Comparison of ENCODE assay signal across 1 cellular context in the genomic region with DNA sequence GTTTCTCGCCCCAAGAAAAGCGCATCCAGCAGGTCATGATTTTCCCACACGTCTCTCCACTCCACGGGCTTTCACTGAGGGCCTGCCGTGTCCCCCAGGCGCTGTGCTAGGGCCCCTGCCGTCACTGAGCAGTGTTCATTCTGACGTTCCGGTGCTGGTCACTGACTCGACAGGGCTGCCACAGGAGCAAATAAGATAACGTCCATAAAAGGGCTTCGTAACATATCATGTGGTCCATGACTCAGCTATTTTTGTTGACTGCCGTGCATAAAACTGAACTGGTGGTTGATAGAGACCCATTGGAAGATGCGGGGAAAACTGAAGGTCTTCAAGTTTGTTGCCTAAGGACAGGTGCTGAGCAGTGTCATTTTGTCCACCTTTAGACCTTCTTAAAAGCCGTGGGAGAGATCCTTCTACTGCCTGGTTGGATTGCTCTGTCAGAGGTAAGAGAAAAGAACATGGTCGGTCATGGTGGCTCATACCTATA.
TF ChIP-seq lines count a peak whose summit lies in the region.

No MANE protein-coding gene starts in this region.

TF ChIP-seq in K562, 482 proteins besides CTCF, POLR2A, EP300 and RAD21 (continued from another document and continues in another):
- TF ChIP-seq, protein P1, sequence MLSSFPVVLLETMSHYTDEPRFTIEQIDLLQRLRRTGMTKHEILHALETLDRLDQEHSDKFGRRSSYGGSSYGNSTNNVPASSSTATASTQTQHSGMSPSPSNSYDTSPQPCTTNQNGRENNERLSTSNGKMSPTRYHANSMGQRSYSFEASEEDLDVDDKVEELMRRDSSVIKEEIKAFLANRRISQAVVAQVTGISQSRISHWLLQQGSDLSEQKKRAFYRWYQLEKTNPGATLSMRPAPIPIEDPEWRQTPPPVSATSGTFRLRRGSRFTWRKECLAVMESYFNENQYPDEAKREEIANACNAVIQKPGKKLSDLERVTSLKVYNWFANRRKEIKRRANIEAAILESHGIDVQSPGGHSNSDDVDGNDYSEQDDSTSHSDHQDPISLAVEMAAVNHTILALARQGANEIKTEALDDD (IDR thresholded peaks at IDR 0.05): no peak
- peak; percentile 50; the same call in 1 of the 2 replicates for TF ChIP-seq POLR2G (IDR thresholded peaks at IDR 0.05; ENCODE audit: low read depth, low read length)
- TF ChIP-seq PTBP1 (IDR thresholded peaks at IDR 0.05; ENCODE audit: low read depth, low read length): no peak
- TF ChIP-seq TOE1 (IDR thresholded peaks at IDR 0.05; ENCODE audit: borderline replicate concordance): peak; percentile 72; the same call in 1 of the 2 replicates
- TF ChIP-seq TOE1 (CRISPR knock-in tag; IDR thresholded peaks at IDR 0.05; ENCODE audit: borderline replicate concordance, low read depth): no peak
- TF ChIP-seq, protein P2, sequence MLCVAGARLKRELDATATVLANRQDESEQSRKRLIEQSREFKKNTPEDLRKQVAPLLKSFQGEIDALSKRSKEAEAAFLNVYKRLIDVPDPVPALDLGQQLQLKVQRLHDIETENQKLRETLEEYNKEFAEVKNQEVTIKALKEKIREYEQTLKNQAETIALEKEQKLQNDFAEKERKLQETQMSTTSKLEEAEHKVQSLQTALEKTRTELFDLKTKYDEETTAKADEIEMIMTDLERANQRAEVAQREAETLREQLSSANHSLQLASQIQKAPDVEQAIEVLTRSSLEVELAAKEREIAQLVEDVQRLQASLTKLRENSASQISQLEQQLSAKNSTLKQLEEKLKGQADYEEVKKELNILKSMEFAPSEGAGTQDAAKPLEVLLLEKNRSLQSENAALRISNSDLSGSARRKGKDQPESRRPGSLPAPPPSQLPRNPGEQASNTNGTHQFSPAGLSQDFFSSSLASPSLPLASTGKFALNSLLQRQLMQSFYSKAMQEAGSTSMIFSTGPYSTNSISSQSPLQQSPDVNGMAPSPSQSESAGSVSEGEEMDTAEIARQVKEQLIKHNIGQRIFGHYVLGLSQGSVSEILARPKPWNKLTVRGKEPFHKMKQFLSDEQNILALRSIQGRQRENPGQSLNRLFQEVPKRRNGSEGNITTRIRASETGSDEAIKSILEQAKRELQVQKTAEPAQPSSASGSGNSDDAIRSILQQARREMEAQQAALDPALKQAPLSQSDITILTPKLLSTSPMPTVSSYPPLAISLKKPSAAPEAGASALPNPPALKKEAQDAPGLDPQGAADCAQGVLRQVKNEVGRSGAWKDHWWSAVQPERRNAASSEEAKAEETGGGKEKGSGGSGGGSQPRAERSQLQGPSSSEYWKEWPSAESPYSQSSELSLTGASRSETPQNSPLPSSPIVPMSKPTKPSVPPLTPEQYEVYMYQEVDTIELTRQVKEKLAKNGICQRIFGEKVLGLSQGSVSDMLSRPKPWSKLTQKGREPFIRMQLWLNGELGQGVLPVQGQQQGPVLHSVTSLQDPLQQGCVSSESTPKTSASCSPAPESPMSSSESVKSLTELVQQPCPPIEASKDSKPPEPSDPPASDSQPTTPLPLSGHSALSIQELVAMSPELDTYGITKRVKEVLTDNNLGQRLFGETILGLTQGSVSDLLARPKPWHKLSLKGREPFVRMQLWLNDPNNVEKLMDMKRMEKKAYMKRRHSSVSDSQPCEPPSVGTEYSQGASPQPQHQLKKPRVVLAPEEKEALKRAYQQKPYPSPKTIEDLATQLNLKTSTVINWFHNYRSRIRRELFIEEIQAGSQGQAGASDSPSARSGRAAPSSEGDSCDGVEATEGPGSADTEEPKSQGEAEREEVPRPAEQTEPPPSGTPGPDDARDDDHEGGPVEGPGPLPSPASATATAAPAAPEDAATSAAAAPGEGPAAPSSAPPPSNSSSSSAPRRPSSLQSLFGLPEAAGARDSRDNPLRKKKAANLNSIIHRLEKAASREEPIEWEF (CRISPR knock-in tag; IDR thresholded peaks at IDR 0.05): peak; percentile 84; the same call in 1 of the 2 replicates
- peak; percentile 47 for TF ChIP-seq HDAC3 (IDR thresholded peaks at IDR 0.05; ENCODE audit: borderline replicate concordance, partially characterized antibody)
- TF ChIP-seq MYNN (IDR thresholded peaks at IDR 0.05): peak; percentile 45; the same call in 1 of the 2 replicates
- TF ChIP-seq MYNN (CRISPR knock-in tag; IDR thresholded peaks at IDR 0.05): no peak
- TF ChIP-seq MYC (IDR thresholded peaks at IDR 0.05; ENCODE audit: low read depth, low read length): peak; percentile 70; the same call in 1 of the 2 replicates
- TF ChIP-seq MYC (CRISPR knock-in tag; IDR thresholded peaks at IDR 0.05; ENCODE audit: borderline replicate concordance, low read depth): peak; percentile 69; the same call in 1 of the 2 replicates
- 0 out of 2 replicates have a peak, but pooled peaks have one; percentile 27 for TF ChIP-seq ZNF12 (CRISPR knock-in tag; IDR thresholded peaks at IDR 0.05)
- TF ChIP-seq GTF2E2 (tag; IDR thresholded peaks at IDR 0.05): no peak
- TF ChIP-seq ZNF699 (CRISPR knock-in tag; IDR thresholded peaks at IDR 0.05; ENCODE audit: insufficient replicate concordance): no peak
- TF ChIP-seq PURB (CRISPR knock-in tag; IDR thresholded peaks at IDR 0.05; ENCODE audit: low read depth): no peak
- TF ChIP-seq KDM2B (CRISPR knock-in tag; IDR thresholded peaks at IDR 0.05): no peak
- TF ChIP-seq NR4A1 (CRISPR knock-in tag; IDR thresholded peaks at IDR 0.05): no peak
- peak; percentile 82; the same call in 1 of the 2 replicates for TF ChIP-seq NR4A1 (tag; IDR thresholded peaks at IDR 0.05)
- TF ChIP-seq EHMT2 (IDR thresholded peaks at IDR 0.05): peak; percentile 88
- peak; percentile 40 to 82; a peak in 1 of 4 replicates for TF ChIP-seq ARNT (IDR thresholded peaks at IDR 0.05)
- TF ChIP-seq SOX6 (IDR thresholded peaks at IDR 0.05): peak; percentile 60; the same call in 1 of the 2 replicates
- TF ChIP-seq, protein P3, sequence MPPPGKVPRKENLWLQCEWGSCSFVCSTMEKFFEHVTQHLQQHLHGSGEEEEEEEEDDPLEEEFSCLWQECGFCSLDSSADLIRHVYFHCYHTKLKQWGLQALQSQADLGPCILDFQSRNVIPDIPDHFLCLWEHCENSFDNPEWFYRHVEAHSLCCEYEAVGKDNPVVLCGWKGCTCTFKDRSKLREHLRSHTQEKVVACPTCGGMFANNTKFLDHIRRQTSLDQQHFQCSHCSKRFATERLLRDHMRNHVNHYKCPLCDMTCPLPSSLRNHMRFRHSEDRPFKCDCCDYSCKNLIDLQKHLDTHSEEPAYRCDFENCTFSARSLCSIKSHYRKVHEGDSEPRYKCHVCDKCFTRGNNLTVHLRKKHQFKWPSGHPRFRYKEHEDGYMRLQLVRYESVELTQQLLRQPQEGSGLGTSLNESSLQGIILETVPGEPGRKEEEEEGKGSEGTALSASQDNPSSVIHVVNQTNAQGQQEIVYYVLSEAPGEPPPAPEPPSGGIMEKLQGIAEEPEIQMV (tag; conservative IDR thresholded peaks at IDR 0.05; ENCODE audit: low read depth): peak; percentile 25; the same call in 1 of the 2 replicates
- TF ChIP-seq, protein P4, sequence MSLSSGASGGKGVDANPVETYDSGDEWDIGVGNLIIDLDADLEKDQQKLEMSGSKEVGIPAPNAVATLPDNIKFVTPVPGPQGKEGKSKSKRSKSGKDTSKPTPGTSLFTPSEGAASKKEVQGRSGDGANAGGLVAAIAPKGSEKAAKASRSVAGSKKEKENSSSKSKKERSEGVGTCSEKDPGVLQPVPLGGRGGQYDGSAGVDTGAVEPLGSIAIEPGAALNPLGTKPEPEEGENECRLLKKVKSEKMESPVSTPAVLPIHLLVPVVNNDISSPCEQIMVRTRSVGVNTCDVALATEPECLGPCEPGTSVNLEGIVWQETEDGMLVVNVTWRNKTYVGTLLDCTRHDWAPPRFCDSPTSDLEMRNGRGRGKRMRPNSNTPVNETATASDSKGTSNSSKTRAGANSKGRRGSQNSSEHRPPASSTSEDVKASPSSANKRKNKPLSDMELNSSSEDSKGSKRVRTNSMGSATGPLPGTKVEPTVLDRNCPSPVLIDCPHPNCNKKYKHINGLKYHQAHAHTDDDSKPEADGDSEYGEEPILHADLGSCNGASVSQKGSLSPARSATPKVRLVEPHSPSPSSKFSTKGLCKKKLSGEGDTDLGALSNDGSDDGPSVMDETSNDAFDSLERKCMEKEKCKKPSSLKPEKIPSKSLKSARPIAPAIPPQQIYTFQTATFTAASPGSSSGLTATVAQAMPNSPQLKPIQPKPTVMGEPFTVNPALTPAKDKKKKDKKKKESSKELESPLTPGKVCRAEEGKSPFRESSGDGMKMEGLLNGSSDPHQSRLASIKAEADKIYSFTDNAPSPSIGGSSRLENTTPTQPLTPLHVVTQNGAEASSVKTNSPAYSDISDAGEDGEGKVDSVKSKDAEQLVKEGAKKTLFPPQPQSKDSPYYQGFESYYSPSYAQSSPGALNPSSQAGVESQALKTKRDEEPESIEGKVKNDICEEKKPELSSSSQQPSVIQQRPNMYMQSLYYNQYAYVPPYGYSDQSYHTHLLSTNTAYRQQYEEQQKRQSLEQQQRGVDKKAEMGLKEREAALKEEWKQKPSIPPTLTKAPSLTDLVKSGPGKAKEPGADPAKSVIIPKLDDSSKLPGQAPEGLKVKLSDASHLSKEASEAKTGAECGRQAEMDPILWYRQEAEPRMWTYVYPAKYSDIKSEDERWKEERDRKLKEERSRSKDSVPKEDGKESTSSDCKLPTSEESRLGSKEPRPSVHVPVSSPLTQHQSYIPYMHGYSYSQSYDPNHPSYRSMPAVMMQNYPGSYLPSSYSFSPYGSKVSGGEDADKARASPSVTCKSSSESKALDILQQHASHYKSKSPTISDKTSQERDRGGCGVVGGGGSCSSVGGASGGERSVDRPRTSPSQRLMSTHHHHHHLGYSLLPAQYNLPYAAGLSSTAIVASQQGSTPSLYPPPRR (CRISPR knock-in tag; IDR thresholded peaks at IDR 0.05; ENCODE audit: borderline replicate concordance): no peak
- no peak for TF ChIP-seq XRCC5 (IDR thresholded peaks at IDR 0.05; ENCODE audit: low read depth, low read length)
- TF ChIP-seq ZNF764 (CRISPR knock-in tag; IDR thresholded peaks at IDR 0.05; ENCODE audit: low read depth): no peak
- TF ChIP-seq MTA3 (IDR thresholded peaks at IDR 0.05; ENCODE audit: borderline replicate concordance): peak; percentile 91
- TF ChIP-seq, protein P5, sequence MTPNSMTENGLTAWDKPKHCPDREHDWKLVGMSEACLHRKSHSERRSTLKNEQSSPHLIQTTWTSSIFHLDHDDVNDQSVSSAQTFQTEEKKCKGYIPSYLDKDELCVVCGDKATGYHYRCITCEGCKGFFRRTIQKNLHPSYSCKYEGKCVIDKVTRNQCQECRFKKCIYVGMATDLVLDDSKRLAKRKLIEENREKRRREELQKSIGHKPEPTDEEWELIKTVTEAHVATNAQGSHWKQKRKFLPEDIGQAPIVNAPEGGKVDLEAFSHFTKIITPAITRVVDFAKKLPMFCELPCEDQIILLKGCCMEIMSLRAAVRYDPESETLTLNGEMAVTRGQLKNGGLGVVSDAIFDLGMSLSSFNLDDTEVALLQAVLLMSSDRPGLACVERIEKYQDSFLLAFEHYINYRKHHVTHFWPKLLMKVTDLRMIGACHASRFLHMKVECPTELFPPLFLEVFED (CRISPR knock-in tag; conservative IDR thresholded peaks at IDR 0.05): peak; percentile 30; the same call in 1 of the 2 replicates
- no peak for TF ChIP-seq ZNF507 (tag; conservative IDR thresholded peaks at IDR 0.05)
- TF ChIP-seq BHLHE40 (IDR thresholded peaks at IDR 0.05; ENCODE audit: low read length): peak; percentile 28; the same call in 1 of the 2 replicates
- no peak for TF ChIP-seq SP2 (IDR thresholded peaks at IDR 0.05; ENCODE audit: extremely low read depth, low read depth, low read length, poor library complexity, severe bottlenecking)
- 0 out of 2 replicates have a peak, but pooled peaks have one; percentile 24 for TF ChIP-seq POLR2AphosphoS5 (IDR thresholded peaks at IDR 0.05; ENCODE audit: control insufficient read depth, insufficient read depth, low read depth, low read length)
- peak; percentile 56; the same call in 1 of the 2 replicates for TF ChIP-seq CTBP1 (IDR thresholded peaks at IDR 0.05; ENCODE audit: borderline replicate concordance)
- TF ChIP-seq TEAD1 (CRISPR knock-in tag; IDR thresholded peaks at IDR 0.05): peak in 1 of 2 experiments; percentile 72; a peak in 1 of 4 replicates
- peak; percentile 39; the same call in 1 of the 2 replicates for TF ChIP-seq GATAD2A (IDR thresholded peaks at IDR 0.05)
- TF ChIP-seq, protein P6, sequence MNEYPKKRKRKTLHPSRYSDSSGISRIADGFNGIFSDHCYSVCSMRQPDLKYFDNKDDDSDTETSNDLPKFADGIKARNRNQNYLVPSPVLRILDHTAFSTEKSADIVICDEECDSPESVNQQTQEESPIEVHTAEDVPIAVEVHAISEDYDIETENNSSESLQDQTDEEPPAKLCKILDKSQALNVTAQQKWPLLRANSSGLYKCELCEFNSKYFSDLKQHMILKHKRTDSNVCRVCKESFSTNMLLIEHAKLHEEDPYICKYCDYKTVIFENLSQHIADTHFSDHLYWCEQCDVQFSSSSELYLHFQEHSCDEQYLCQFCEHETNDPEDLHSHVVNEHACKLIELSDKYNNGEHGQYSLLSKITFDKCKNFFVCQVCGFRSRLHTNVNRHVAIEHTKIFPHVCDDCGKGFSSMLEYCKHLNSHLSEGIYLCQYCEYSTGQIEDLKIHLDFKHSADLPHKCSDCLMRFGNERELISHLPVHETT (CRISPR knock-in tag; conservative IDR thresholded peaks at IDR 0.05 in 1 of 2, IDR thresholded peaks at IDR 0.05 in 1 of 2): peak in 1 of 2 experiments; percentile 79; a peak in 2 of 4 replicates
- peak; percentile 86 for TF ChIP-seq CXXC5 (CRISPR knock-in tag; IDR thresholded peaks at IDR 0.05)
- TF ChIP-seq ZNF316 (IDR thresholded peaks at IDR 0.05): peak; percentile 100
- 0 out of 2 replicates have a peak, but pooled peaks have one; percentile 21 for TF ChIP-seq FOXM1 (IDR thresholded peaks at IDR 0.05; ENCODE audit: low read depth)
- TF ChIP-seq FOXM1 (CRISPR knock-in tag; IDR thresholded peaks at IDR 0.05; ENCODE audit: low read depth): no peak
- no peak for TF ChIP-seq ZBTB8A (IDR thresholded peaks at IDR 0.05; ENCODE audit: partially characterized antibody)
- TF ChIP-seq POU5F1 (IDR thresholded peaks at IDR 0.05; ENCODE audit: borderline replicate concordance, low read depth, low read length, partially characterized antibody): no peak
- TF ChIP-seq ZNF175 (CRISPR knock-in tag; IDR thresholded peaks at IDR 0.05; ENCODE audit: low read depth): peak; percentile 68; the same call in 1 of the 2 replicates
- peak; percentile 83; the same call in 1 of the 2 replicates for TF ChIP-seq SMARCE1 (IDR thresholded peaks at IDR 0.05)
- no peak; the same call in 1 of the 2 replicates for TF ChIP-seq ZNF239 (CRISPR knock-in tag; IDR thresholded peaks at IDR 0.05)
- 0 out of 2 replicates have a peak, but pooled peaks have one; percentile 50 for TF ChIP-seq ZNF3 (CRISPR knock-in tag; IDR thresholded peaks at IDR 0.05)
- TF ChIP-seq CC2D1A (IDR thresholded peaks at IDR 0.05): 0 out of 2 replicates have a peak, but pooled peaks have one; percentile 32
- no peak for TF ChIP-seq GTF2F1 (IDR thresholded peaks at IDR 0.05; ENCODE audit: low read depth, low read length)
- no peak for TF ChIP-seq MED1 (CRISPR knock-in tag; IDR thresholded peaks at IDR 0.05; ENCODE audit: borderline replicate concordance)
- no peak for TF ChIP-seq IRF2 (CRISPR knock-in tag; IDR thresholded peaks at IDR 0.05)
- TF ChIP-seq ZNF589 (CRISPR knock-in tag; IDR thresholded peaks at IDR 0.05; ENCODE audit: low read depth): peak; percentile 82; the same call in 1 of the 2 replicates
- TF ChIP-seq PTRF (tag; IDR thresholded peaks at IDR 0.05): peak; percentile 67; the same call in 1 of the 2 replicates
- TF ChIP-seq TAL1 (IDR thresholded peaks at IDR 0.05): peak; percentile 42; the same call in 1 of the 2 replicates
- TF ChIP-seq YY1 (IDR thresholded peaks at IDR 0.05; ENCODE audit: borderline replicate concordance in 1 of 3, control insufficient read depth in 1 of 3, extremely low read depth in 1 of 3, insufficient read depth in 3 of 3, insufficient read length in 1 of 3, insufficient replicate concordance in 2 of 3, low read depth in 1 of 3, low read length in 2 of 3): peak in 1 of 3 experiments; percentile 25
- TF ChIP-seq IFI16 (CRISPR knock-in tag; IDR thresholded peaks at IDR 0.05): no peak
- peak; percentile 39; the same call in 1 of the 2 replicates for TF ChIP-seq CEBPB (tag; IDR thresholded peaks at IDR 0.05)
